10 cellular contexts compared by ENCODE assay signal in genomic region chr2:218261424-218262273, GRCh38. TPM values are rescaled to one million over a fixed set of nuclear protein-coding genes. Genes with fewer than 3 reads are reported as not detected.
A peak's percentile ranks its signal among the peaks of the same experiment; 100 is the strongest.
DNase-seq lines count a peak whose midpoint lies in the region; TF ChIP-seq lines count a peak whose summit lies in the region.
"Had no signal": no experiment of that assay in that cellular context is flagged by ENCODE, and none has a peak within 500 bp of the region (broad histone marks: within the 10 kb centered on the region; RNA-seq: fewer than 3 reads in every experiment).

No MANE protein-coding gene starts in this region.

- H3K4me2 ChIP-seq in DOHH2 (ENCODE audit: low read length): peak overlapping the region; percentile 26

- H3K36me3 ChIP-seq in DOHH2 (ENCODE audit: control insufficient read depth, low read length): peaks cover 33% of the 10 kb centered on the region

- H3F3A ChIP-seq in DOHH2 (ENCODE audit: control insufficient read depth, insufficient read depth): peaks cover 14% of the 10 kb centered on the region

- no peak overlapping the region for H3K4me3 Mint-ChIP-seq in endothelial cell (ENCODE audit: unreplicated experiment)

- peak overlapping the region; percentile 85 for H3K27ac Mint-ChIP-seq in endothelial cell (ENCODE audit: unreplicated experiment)

- peaks cover 14% of the 10 kb centered on the region for H3K36me3 Mint-ChIP-seq in endothelial cell (ENCODE audit: low read depth, unreplicated experiment)

- H3K9me2 ChIP-seq in DOHH2 (replicated peaks; ENCODE audit: control insufficient read depth, low read length): no peaks in the 10 kb centered on the region

- H4K20me1 ChIP-seq in DOHH2 (ENCODE audit: control insufficient read depth, insufficient read depth, low read depth, low read length): no peaks in the 10 kb centered on the region

- TF ChIP-seq CTCF in DOHH2 (IDR thresholded peaks at IDR 0.05; ENCODE audit: low read depth, low read length, poor library complexity, severe bottlenecking): no peak
- TF ChIP-seq CTCF in endothelial cell (IDR thresholded peaks at IDR 0.05; ENCODE audit: unreplicated experiment): no peak

- peaks cover 49% of the 10 kb centered on the region for H3K4me1 ChIP-seq in DOHH2 (ENCODE audit: control insufficient read depth, low read length)

- DNase-seq in NCI-H510A treated with DMSO at 0.1 percent for 48 hours (lab: John Stamatoyannopoulos, UW) (peak; percentile 40), endothelial cell (ENCODE audit: low spot score) (no peak), posterior vena cava (ENCODE audit: low spot score) (peak; percentile 54), D341Med (ENCODE audit: low spot score) (no peak), AG20443 (ENCODE audit: low spot score) (no peak), NCI-H446 treated with DMSO at 0.1 percent for 48 hours (lab: John Stamatoyannopoulos, UW) (no peak), NCI-H526 (lab: John Stamatoyannopoulos, UW) (no peak)
- DNase-seq: nucleus accumbens had no signal

- no peaks in the 10 kb centered on the region for H3K9me3 ChIP-seq in DOHH2 (ENCODE audit: control insufficient read depth, insufficient read depth, low read length)
- H3K9me3 ChIP-seq: SJSA1 had no signal

- intact Hi-C loops in posterior vena cava (cut with DNase I): no loop called here

- H3K27me3 Mint-ChIP-seq in endothelial cell (ENCODE audit: unreplicated experiment): peaks cover 10% of the 10 kb centered on the region

- peaks cover 40% of the 10 kb centered on the region for H3K4me1 Mint-ChIP-seq in endothelial cell (ENCODE audit: unreplicated experiment)

- H3K9me3 Mint-ChIP-seq in endothelial cell (ENCODE audit: unreplicated experiment): no peaks in the 10 kb centered on the region

- H3K79me2 ChIP-seq in DOHH2 (ENCODE audit: control insufficient read depth, low read length): no peaks in the 10 kb centered on the region

- 0 out of 2 replicates have a peak overlapping the region, but pooled peaks have one; percentile 9 for H3K27ac ChIP-seq in DOHH2 (ENCODE audit: low read depth, low read length)
- H3K27ac ChIP-seq: SJSA1 had no signal

- H3K4me3 ChIP-seq in DOHH2 (ENCODE audit: low read length): peak overlapping the region; percentile 8; the same call in 1 of the 2 replicates
- H3K4me3 ChIP-seq: SJSA1 had no signal

- H3K27me3 ChIP-seq in DOHH2 (ENCODE audit: control insufficient read depth, low read length): no peaks in the 10 kb centered on the region
- H3K27me3 ChIP-seq: SJSA1 had no signal

RNA-seq across cellular contexts. Expression of gene GPBAR1, which starts 0.8 kb away (rescaled TPM):
- total RNA-seq in endothelial cell (ENCODE audit: unreplicated experiment): 0.77 TPM
- total RNA-seq in posterior vena cava: 1 to 10 TPM; 1.2 to 4.2 TPM

RNA-seq across cellular contexts. Expression of gene AAMP, which starts 8.3 kb away (rescaled TPM):
- total RNA-seq in endothelial cell (ENCODE audit: unreplicated experiment) (67.6 TPM), posterior vena cava (10 to 100 TPM; 43.3 to 45.0 TPM)

RNA-seq across cellular contexts. Expression of gene PNKD, which starts 8.7 kb away (rescaled TPM):
- total RNA-seq in endothelial cell (ENCODE audit: unreplicated experiment): 31.7 TPM
- total RNA-seq in posterior vena cava: 10 to 100 TPM; 29.8 to 45.3 TPM

RNA-seq across cellular contexts. Expression of gene TMBIM1, which starts 30.7 kb away (rescaled TPM):
- total RNA-seq in endothelial cell (ENCODE audit: unreplicated experiment) (78.5 TPM), posterior vena cava (100 to 1,000 TPM; 191 to 195 TPM)

RNA-seq across cellular contexts. Expression of gene ARPC2, which starts 44.7 kb away (rescaled TPM):
- total RNA-seq in endothelial cell (ENCODE audit: unreplicated experiment): 468 TPM
- 100 to 1,000 TPM; 258 to 291 TPM for total RNA-seq in posterior vena cava

Comparison
In these comparisons a context has a peak if more than half of its experiments do, and no peak if none do; other contexts are left out.
1. DNase-seq: peak in NCI-H510A treated with DMSO at 0.1 percent for 48 hours (single experiment) and posterior vena cava (single experiment); none in endothelial cell (single experiment), D341Med (single experiment), AG20443 (single experiment), NCI-H446 treated with DMSO at 0.1 percent for 48 hours (single experiment) and NCI-H526 (0 of 2).